9 cellular contexts compared by ENCODE assay signal in genomic region chr3:48563382-48563918, GRCh38. TPM values are rescaled to one million over a fixed set of nuclear protein-coding genes. Genes with fewer than 3 reads are reported as not detected.
DNase-seq lines count a peak whose midpoint lies in the region; ATAC-seq and TF ChIP-seq lines count a peak whose summit lies in the region.
"Had no signal": no experiment of that assay in that cellular context is flagged by ENCODE, and none has a peak within 500 bp of the region (broad histone marks: within the 10 kb centered on the region; RNA-seq: fewer than 3 reads in every experiment).

Gene UCN2, minus strand, starts transcription at chr3:48563781. Its CDS starts 657 bp downstream, at chr3:48563124.

- H3K9me3 Mint-ChIP-seq in brain (peaks cover 0 to 3% (median 0%) of the 10 kb centered on the region in 5 experiments), mesothelial cell of epicardium (no peaks in the 10 kb centered on the region)

- H3K4me3 Mint-ChIP-seq in brain (no peak within 1 kb of the TSS), mesothelial cell of epicardium (no peak within 1 kb of the TSS)

- no peaks in the 10 kb centered on the region for H3K27me3 ChIP-seq in MG63

- H3K4me3 ChIP-seq in MG63, result no peak within 1 kb of the TSS
- H3K4me3 ChIP-seq: thoracic aorta had no signal

- ATAC-seq in HG03521 (IDR thresholded peaks at IDR 0.05; ENCODE audit: unreplicated experiment) (no peak), GM19455 (IDR thresholded peaks at IDR 0.05; ENCODE audit: unreplicated experiment) (no peak)

- peak; percentile 36 for DNase-seq in AG20443 (ENCODE audit: low spot score)
- DNase-seq in MG63, result peak; percentile 23
- DNase-seq in mesothelial cell of epicardium (ENCODE audit: low spot score in 2 of 2, unreplicated experiment in 2 of 2), result no peak
- no peak for DNase-seq in NCI-H2196 (lab: John Stamatoyannopoulos, UW; ENCODE audit: unreplicated experiment)
- DNase-seq in NCI-H446 treated with DMSO at 0.1 percent for 48 hours (lab: John Stamatoyannopoulos, UW), result no peak

- peaks cover 51% of the 10 kb centered on the region for H3K4me1 Mint-ChIP-seq in brain
- peaks cover 23% of the 10 kb centered on the region for H3K4me1 Mint-ChIP-seq in mesothelial cell of epicardium

- no peaks in the 10 kb centered on the region for H3K9me3 ChIP-seq in MG63
- H3K9me3 ChIP-seq: thoracic aorta had no signal

- TF ChIP-seq CTCF in brain (conservative IDR thresholded peaks at IDR 0.05), result no peak
- no peak for TF ChIP-seq CTCF in mesothelial cell of epicardium (IDR thresholded peaks at IDR 0.05; ENCODE audit: unreplicated experiment)

- H3K27ac Mint-ChIP-seq in brain (peak within 1 kb of the TSS; percentile 23 to 95 (median 40)), mesothelial cell of epicardium (peak within 1 kb of the TSS; percentile 11)

- H3K36me3 Mint-ChIP-seq in brain (peaks cover 3% of the 10 kb centered on the region), mesothelial cell of epicardium (no peaks in the 10 kb centered on the region)

- no peaks in the 10 kb centered on the region for H3K36me3 ChIP-seq in MG63
- H3K36me3 ChIP-seq: thoracic aorta had no signal

- H3K27me3 Mint-ChIP-seq in brain (peaks cover 6% of the 10 kb centered on the region), mesothelial cell of epicardium (ENCODE audit: low read depth) (no peaks in the 10 kb centered on the region)

RNA-seq across cellular contexts. Expression of gene UCN2, which starts in this region (rescaled TPM):
- total RNA-seq in MG63 (2014; rRNA removed; shearing (Covaris generic); ENCODE audit: low replicate concordance), result 1.1 TPM in 1 of 2 replicates, not detected in the other
- polyA plus RNA-seq in brain (ENCODE audit: insufficient read depth, low read depth, low replicate concordance), result not detected
- 0.22 to 0.60 TPM (median 0.57 TPM) in 3 replicates for total RNA-seq in mesothelial cell of epicardium

Comparison
In these comparisons a context has a peak if more than half of its experiments do, and no peak if none do; other contexts are left out.
1. DNase-seq: peak in AG20443 (single experiment) and MG63 (single experiment); none in mesothelial cell of epicardium (0 of 2), NCI-H2196 (single experiment) and NCI-H446 treated with DMSO at 0.1 percent for 48 hours (single experiment).